8 cellular contexts compared by ENCODE assay signal in genomic region chr2:183035954-183036669, GRCh38. TPM values are rescaled to one million over a fixed set of nuclear protein-coding genes. Genes with fewer than 3 reads are reported as not detected.
A peak's percentile ranks its signal among the peaks of the same experiment; 100 is the strongest.
DNase-seq lines count a peak whose midpoint lies in the region; ATAC-seq, FAIRE-seq and TF ChIP-seq lines count a peak whose summit lies in the region.

No MANE protein-coding gene starts in this region.

- FAIRE-seq in A549 (lab: Jason Lieb, UNC): no peak
- FAIRE-seq in keratinocyte (lab: Jason Lieb, UNC): peak; percentile 5

- TF ChIP-seq RAD21 in A549 (conservative IDR thresholded peaks at IDR 0.05 in 1 of 2, IDR thresholded peaks at IDR 0.05 in 1 of 2): no peak

- H3K4me3 ChIP-seq in A549 (peak overlapping the region; percentile 92), keratinocyte (ENCODE audit: control insufficient read depth in 2 of 3, extremely low read depth in 1 of 3, insufficient read depth in 2 of 3, low read depth in 1 of 3, low read length in 3 of 3) (peak overlapping the region; percentile 70 to 94 (median 81))

- peak overlapping the region; percentile 45 to 98 for H3K27ac ChIP-seq in A549
- peak overlapping the region; percentile 93 for H3K27ac ChIP-seq in keratinocyte (ENCODE audit: control insufficient read depth, insufficient read depth, low read length)

- no peak for ATAC-seq in A549
- peak; percentile 56 for ATAC-seq in GM18868 (IDR thresholded peaks at IDR 0.05; ENCODE audit: unreplicated experiment)
- peak; percentile 48 for ATAC-seq in HG03064 (IDR thresholded peaks at IDR 0.05; ENCODE audit: low read depth, unreplicated experiment)
- peak in 1 of 4 experiments; percentile 23 for ATAC-seq in T-cell (replicated peaks in 1 of 4)

- no peak for TF ChIP-seq EP300 in A549 (IDR thresholded peaks at IDR 0.05)

- no peak for TF ChIP-seq CTCF in A549 (IDR thresholded peaks at IDR 0.05)
- TF ChIP-seq CTCF in keratinocyte (optimal IDR thresholded peaks at IDR 0.05 in 1 of 3, IDR thresholded peaks at IDR 0.05 in 1 of 3, conservative IDR thresholded peaks at IDR 0.05 in 1 of 3; ENCODE audit: extremely low read depth in 1 of 3, insufficient read depth in 2 of 3, low read length in 3 of 3): no peak

- no peaks in the 10 kb centered on the region for H3K36me3 ChIP-seq in keratinocyte (ENCODE audit: control insufficient read depth in 2 of 2, extremely low read depth in 1 of 2, insufficient read depth in 2 of 2, low read length in 2 of 2)

- no peaks in the 10 kb centered on the region for H3K36me3 Mint-ChIP-seq in T-cell

- peaks cover 32 to 45% (median 37%) of the 10 kb centered on the region in 3 donors for H3K4me1 Mint-ChIP-seq in T-cell

- H2AFZ ChIP-seq in keratinocyte (ENCODE audit: control insufficient read depth, low read length): no peak overlapping the region

- peak overlapping the region; percentile 90 for H3K9ac ChIP-seq in keratinocyte (ENCODE audit: control insufficient read depth, extremely low read depth, insufficient read depth, low read length)

- H3K9me3 ChIP-seq in A549 (no peaks in the 10 kb centered on the region), keratinocyte (ENCODE audit: control insufficient read depth, low read depth, low read length) (no peaks in the 10 kb centered on the region)

- peaks cover 67% of the 10 kb centered on the region for H3K79me2 ChIP-seq in keratinocyte (ENCODE audit: control insufficient read depth, insufficient read depth, low read length)

- H3K4me1 ChIP-seq in A549: peaks cover 59% of the 10 kb centered on the region
- H3K4me1 ChIP-seq in keratinocyte (ENCODE audit: control insufficient read depth, extremely low read depth, insufficient read depth, low read length): peaks cover 27% of the 10 kb centered on the region

- CTCF ChIA-PET in A549 (lab: Yijun Ruan, JAX): no interaction called here
- CTCF ChIA-PET in T-cell (lab: Charles Lee): interaction anchor here in 1 of 2 donors (0.6 kb wide), 1 partner anchor 332 kb away, joined by 4 read pairs; no protein-coding TSS in a partner anchor

- H3K9me1 ChIP-seq in keratinocyte (ENCODE audit: control insufficient read depth, extremely low read depth, insufficient read depth, low read length): no peaks in the 10 kb centered on the region

- H3K27me3 Mint-ChIP-seq in T-cell: peaks cover 35 to 39% of the 10 kb centered on the region in 2 donors

- H3K27ac Mint-ChIP-seq in T-cell: no peak overlapping the region

- peaks cover 12% of the 10 kb centered on the region for H4K20me1 ChIP-seq in keratinocyte (ENCODE audit: control insufficient read depth, extremely low read depth, insufficient read depth, low read length)

- H3K4me2 ChIP-seq in A549 (peak overlapping the region; percentile 97), keratinocyte (ENCODE audit: control insufficient read depth, extremely low read depth, insufficient read depth, low read depth, low read length) (peak overlapping the region; percentile 87)

- H3K4me3 Mint-ChIP-seq in T-cell: peak overlapping the region; percentile 22 to 82 (median 74)

- WGBS in A549 (ENCODE audit: missing lambda C conversion rate): 9% methylated on average over 2 of the region's 2 CpGs

- POLR2A ChIA-PET in A549 (lab: Yijun Ruan, JAX) (interaction anchor here (0.7 kb wide), 1 partner anchor 15 kb away, joined by 6 read pairs; no protein-coding TSS in a partner anchor), T-cell (lab: Charles Lee) (no interaction called here)

- no peaks in the 10 kb centered on the region for H3K9me3 Mint-ChIP-seq in T-cell

- H3K27me3 ChIP-seq in keratinocyte (ENCODE audit: control insufficient read depth, extremely low read depth, insufficient read depth, low read length): no peaks in the 10 kb centered on the region

- dilution Hi-C loops in keratinocyte (cut with MboI; ENCODE audit: extremely low pct_ligation_motif_present, low sequenced_read_pairs): no loop called here

- DNase-seq in A549 (ENCODE audit: low read depth in 1 of 2, low spot score in 1 of 2) (no peak), T-cell (peak in 1 of 34 experiments; percentile 12), keratinocyte (ENCODE audit: low read depth, low spot score) (no peak), NCI-H2107 treated with DMSO at 0.1 percent for 48 hours (lab: John Stamatoyannopoulos, UW; ENCODE audit: unreplicated experiment) (no peak), retina (no peak)
- no peak for DNase-seq in stimulated activated CD4-positive, alpha-beta T cell treated with anti-CD3 and anti-CD28 coated beads, Interleukin-4, amount 100 ng/mL, for 24 hours

- TF ChIP-seq POLR2A in A549 (IDR thresholded peaks at IDR 0.05; ENCODE audit: low read length): no peak

TF ChIP-seq in A549, 52 proteins besides CTCF, POLR2A, EP300 and RAD21:
- TF ChIP-seq HES2 (IDR thresholded peaks at IDR 0.05) (no peak), CHD2 (IDR thresholded peaks at IDR 0.05; ENCODE audit: low read length, partially characterized antibody) (no peak), PHF8 (IDR thresholded peaks at IDR 0.05; ENCODE audit: borderline replicate concordance, low read depth) (no peak), CBX2 (IDR thresholded peaks at IDR 0.05; ENCODE audit: borderline replicate concordance, low read depth) (no peak), POLR2AphosphoS2 (conservative IDR thresholded peaks at IDR 0.05; ENCODE audit: low read length) (no peak), FOXS1 (CRISPR knock-in tag; IDR thresholded peaks at IDR 0.05) (no peak), SMC3 (IDR thresholded peaks at IDR 0.05) (no peak), PBX3 (IDR thresholded peaks at IDR 0.05) (no peak), NFE2L2 (conservative IDR thresholded peaks at IDR 0.05; ENCODE audit: low read length) (no peak), BHLHE40 (IDR thresholded peaks at IDR 0.05; ENCODE audit: low read depth, low read length) (no peak), ELK1 (IDR thresholded peaks at IDR 0.05; ENCODE audit: low read depth, low read length) (no peak), FOSB (CRISPR knock-in tag; IDR thresholded peaks at IDR 0.05) (no peak), FOSL2 (IDR thresholded peaks at IDR 0.05) (no peak), FOSL2 (CRISPR knock-in tag; IDR thresholded peaks at IDR 0.05) (no peak), HDAC2 (IDR thresholded peaks at IDR 0.05) (no peak)

RNA-seq across cellular contexts. Expression of gene NCKAP1, which starts 2.1 kb away (rescaled TPM):
- polyA plus RNA-seq in A549 (2011; rRNA removed) (194 and 201 TPM in 2 replicates), A549 (2017; fragmentation: RNase III; extraction: RNeasy Plus Mini Kit Qiagen cat#74134 plus additional on column Dnase treatment) (89.4 to 106 TPM (median 98.8 TPM) in 3 replicates), keratinocyte (149 to 207 TPM (median 176 TPM) in 3 replicates)
- 63.8 and 70.9 TPM in 2 replicates for polyA plus RNA-seq in A549 (2012; cell fraction: cytosol; rRNA removed)
- polyA plus RNA-seq in A549 (2012; cell fraction: nucleus; rRNA removed): 26.5 and 28.7 TPM in 2 replicates
- polyA minus RNA-seq in A549 (2011; rRNA and poly(A)+ RNA removed): 71.5 and 81.4 TPM in 2 replicates
- total RNA-seq in T-cell: 1 to 10 TPM; 2.6 to 7.6 (median 4.9) TPM
- 108 TPM for polyA plus RNA-seq in keratinocyte (2011; ENCODE audit: low read depth)
- 120 and 267 TPM in 2 replicates for polyA plus RNA-seq in keratinocyte (2011; cell fraction: cytosol; rRNA removed)
- 169 and 197 TPM in 2 replicates for polyA plus RNA-seq in keratinocyte (2011; cell fraction: nucleus; rRNA removed)
- 93.3 and 109 TPM in 2 replicates for polyA plus RNA-seq in keratinocyte (2012; ENCODE audit: low replicate concordance)
- polyA minus RNA-seq in keratinocyte: 28.8 to 208 TPM (median 111 TPM) in 3 replicates
- polyA minus RNA-seq in keratinocyte (2011; cell fraction: cytosol; rRNA and poly(A)+ RNA removed): 95.9 TPM
- 120 and 238 TPM in 2 replicates for polyA minus RNA-seq in keratinocyte (2011; cell fraction: nucleus; rRNA and poly(A)+ RNA removed)

RNA-seq across cellular contexts. Expression of gene DUSP19, which starts 42.4 kb away (rescaled TPM):
- 4.4 TPM in 2 replicates for polyA plus RNA-seq in A549 (2011; rRNA removed)
- polyA plus RNA-seq in A549 (2012; cell fraction: cytosol; rRNA removed): 0.73 and 0.91 TPM in 2 replicates
- polyA plus RNA-seq in A549 (2012; cell fraction: nucleus; rRNA removed): 0.23 and 0.32 TPM in 2 replicates
- polyA plus RNA-seq in A549 (2017; fragmentation: RNase III; extraction: RNeasy Plus Mini Kit Qiagen cat#74134 plus additional on column Dnase treatment): 1.1 to 1.5 TPM (median 1.2 TPM) in 3 replicates
- polyA minus RNA-seq in A549 (2011; rRNA and poly(A)+ RNA removed): 2.8 and 5.5 TPM in 2 replicates
- 1 to 10 TPM; 1.3 to 2.5 (median 2.0) TPM for total RNA-seq in T-cell
- 0.39 to 1.1 TPM (median 0.73 TPM) in 3 replicates for polyA plus RNA-seq in keratinocyte
- 0.74 TPM for polyA plus RNA-seq in keratinocyte (2011; ENCODE audit: low read depth)
- polyA plus RNA-seq in keratinocyte (2011; cell fraction: cytosol; rRNA removed): 0.29 and 0.83 TPM in 2 replicates
- polyA plus RNA-seq in keratinocyte (2011; cell fraction: nucleus; rRNA removed): 0.23 and 0.57 TPM in 2 replicates
- polyA plus RNA-seq in keratinocyte (2012; ENCODE audit: low replicate concordance): 0.22 and 0.41 TPM in 2 replicates
- polyA minus RNA-seq in keratinocyte: 0.64 to 1.4 TPM (median 0.92 TPM) in 3 replicates
- polyA minus RNA-seq in keratinocyte (2011; cell fraction: cytosol; rRNA and poly(A)+ RNA removed): 0.58 TPM
- polyA minus RNA-seq in keratinocyte (2011; cell fraction: nucleus; rRNA and poly(A)+ RNA removed): 0.53 and 0.54 TPM in 2 replicates

Comparison
In these comparisons a context has a peak if more than half of its experiments do, and no peak if none do; other contexts are left out.
1. ATAC-seq: peak in GM18868 (single experiment) and HG03064 (single experiment); none in A549 (0 of 2).